1 cellular context compared by ENCODE assay signal in genomic region chr6:116218866-116219265, GRCh38.
TF ChIP-seq lines count a peak whose summit lies in the region.

No MANE protein-coding gene starts in this region.

TF ChIP-seq in IMR-90, 13 proteins besides CTCF, POLR2A, EP300 and RAD21 (continued from another document):
- TF ChIP-seq CEBPB (IDR thresholded peaks at IDR 0.05; ENCODE audit: low read depth, low read length) = no peak
